In the genomic region with DNA sequence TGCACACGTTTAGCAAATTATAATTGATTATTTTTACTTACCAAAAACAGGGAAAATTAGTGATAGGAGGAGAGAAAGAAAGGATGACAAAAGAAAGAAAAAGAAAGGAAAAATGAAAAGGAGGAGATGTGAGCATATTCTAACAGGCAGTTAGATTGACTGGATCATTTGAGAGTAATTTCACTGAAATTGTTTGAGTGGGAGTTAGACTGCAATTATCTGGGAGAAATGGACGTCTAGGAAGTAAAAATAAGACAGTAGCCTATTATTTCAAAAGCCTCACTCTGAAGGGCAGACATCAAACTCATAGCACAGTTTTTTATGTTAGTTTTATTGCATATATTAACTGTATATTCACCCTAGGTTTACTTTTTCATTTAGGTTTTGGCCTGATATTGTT, we compare ENCODE assay signal across 22 cellular contexts.
DNase-seq lines count a peak whose midpoint lies in the region; ATAC-seq and TF ChIP-seq lines count a peak whose summit lies in the region.
"Had no signal": no experiment of that assay in that cellular context is flagged by ENCODE, and none has a peak within 500 bp of the region (broad histone marks: within the 10 kb centered on the region; RNA-seq: fewer than 3 reads in every experiment).

No MANE protein-coding gene starts in this region.

- H3K36me3 Mint-ChIP-seq in activated T-cell treated with anti-CD3 and anti-CD28 coated beads, Interleukin-2, amount 50 U/mL, for 72 hours (ENCODE audit: insufficient read depth in 2 of 2), result no peaks in the 10 kb centered on the region
- H3K36me3 Mint-ChIP-seq: CD14-positive monocyte; CD4-positive, alpha-beta memory T cell; CD4-positive, CD25-positive, alpha-beta regulatory T cell; CD8-positive, alpha-beta memory T cell had no signal

- H3K4me3 Mint-ChIP-seq in activated T-cell treated with anti-CD3 and anti-CD28 coated beads, Interleukin-2, amount 50 U/mL, for 72 hours, result no peak overlapping the region
- H3K4me3 Mint-ChIP-seq: CD14-positive monocyte; CD4-positive, alpha-beta memory T cell; CD4-positive, CD25-positive, alpha-beta regulatory T cell; CD8-positive, alpha-beta memory T cell had no signal

- no peak for ATAC-seq in activated T-cell treated with anti-CD3 and anti-CD28 coated beads, Interleukin-2, amount 50 U/mL, for 72 hours (replicated peaks in 1 of 2)
- no peak for ATAC-seq in activated CD4-positive, CD25-positive, alpha-beta regulatory T cell treated with anti-CD3 and anti-CD28 coated beads, Interleukin-2, amount 50 U/mL, for 24 hours
- ATAC-seq: A549 had no signal

- intact Hi-C loops in A673 (cut with micrococcal nuclease; ENCODE audit: unreplicated experiment), result loop anchor here (2.0 to 10.0 kb wide), 8 partner anchors 78 to 1744 kb away; a partner anchor contains a TSS

- no peaks in the 10 kb centered on the region for H3K27me3 Mint-ChIP-seq in activated T-cell treated with anti-CD3 and anti-CD28 coated beads, Interleukin-2, amount 50 U/mL, for 72 hours (ENCODE audit: low read depth)
- H3K27me3 Mint-ChIP-seq: CD4-positive, alpha-beta memory T cell; CD4-positive, CD25-positive, alpha-beta regulatory T cell had no signal

- CTCF ChIA-PET in A673 (lab: Charles Lee), result interaction anchor here (1.3 kb wide), 1 partner anchor 455 kb away, joined by 6 read pairs; no protein-coding TSS in a partner anchor
- CTCF ChIA-PET in HEK293 (lab: Yijun Ruan, JAX), result no interaction called here

- H3K27me3 ChIP-seq in A673 (replicated peaks; ENCODE audit: insufficient read depth, low read depth, low read length, poor library complexity), result no peaks in the 10 kb centered on the region
- H3K27me3 ChIP-seq: BE2C, BLaER1 had no signal

- peak overlapping the region; percentile 67 for H3K9ac ChIP-seq in SK-N-MC (ENCODE audit: insufficient read length)
- H3K9ac ChIP-seq: BLaER1 had no signal

- H3K27ac Mint-ChIP-seq in activated T-cell treated with anti-CD3 and anti-CD28 coated beads, Interleukin-2, amount 50 U/mL, for 72 hours, result no peak overlapping the region
- H3K27ac Mint-ChIP-seq: CD14-positive monocyte; CD4-positive, alpha-beta memory T cell; CD4-positive, CD25-positive, alpha-beta regulatory T cell; CD8-positive, alpha-beta memory T cell had no signal

- H3K27ac ChIP-seq in A673 (ENCODE audit: low read depth, low read length, poor library complexity, severe bottlenecking), result peak overlapping the region; percentile 99
- H3K27ac ChIP-seq in HEK293 (ENCODE audit: extremely low read depth, low read depth, low read length), result no peak overlapping the region
- peak overlapping the region; percentile 99 for H3K27ac ChIP-seq in SK-N-MC
- H3K27ac ChIP-seq: 22Rv1, A549, BLaER1 had no signal

- H3K4me3 ChIP-seq in A673 (ENCODE audit: low read depth, low read length, poor library complexity, severe bottlenecking) (no peak overlapping the region), HEK293 (ENCODE audit: low read depth, low read length) (no peak overlapping the region), SK-N-MC (peak overlapping the region; percentile 27)
- H3K4me3 ChIP-seq: A549, BLaER1 had no signal

- no peaks in the 10 kb centered on the region for H3K9me3 Mint-ChIP-seq in activated T-cell treated with anti-CD3 and anti-CD28 coated beads, Interleukin-2, amount 50 U/mL, for 72 hours
- H3K9me3 Mint-ChIP-seq: CD4-positive, alpha-beta memory T cell; CD8-positive, alpha-beta memory T cell had no signal

- peaks cover 7% of the 10 kb centered on the region for H3K36me3 ChIP-seq in A673 (ENCODE audit: insufficient read depth, low read length, poor library complexity, severe bottlenecking)
- H3K36me3 ChIP-seq in HEK293 (ENCODE audit: control insufficient read depth in 2 of 2, insufficient read depth in 1 of 2, low read length in 2 of 2), result no peaks in the 10 kb centered on the region
- peaks cover 25% of the 10 kb centered on the region; the same call in 1 of the 2 replicates for H3K36me3 ChIP-seq in SK-N-MC (ENCODE audit: insufficient read depth, low read length)
- H3K36me3 ChIP-seq: BE2C, BLaER1 had no signal

- POLR2A ChIA-PET in A673 (lab: Charles Lee; ENCODE audit: low non-redundant PET), result no interaction called here
- POLR2A ChIA-PET in HEK293 (lab: Yijun Ruan, JAX), result no interaction called here

- peaks cover 57% of the 10 kb centered on the region for H3K4me1 ChIP-seq in A673 (ENCODE audit: insufficient read depth, low read length, poor library complexity, severe bottlenecking)
- no peaks in the 10 kb centered on the region for H3K4me1 ChIP-seq in HEK293 (ENCODE audit: control insufficient read depth, insufficient read depth, low read length)
- H3K4me1 ChIP-seq: A549, BE2C, BLaER1 had no signal

- DNase-seq in A673 (ENCODE audit: low spot score), result peak; percentile 82
- DNase-seq in NCI-H2227 treated with DMSO at 0.1 percent for 48 hours (lab: John Stamatoyannopoulos, UW), result peak; percentile 52
- DNase-seq in SK-N-MC (ENCODE audit: low read depth, low spot score), result no peak
- no peak for DNase-seq in activated T-cell treated with anti-CD3 and anti-CD28 coated beads, Interleukin-2, amount 50 U/mL, for 72 hours
- DNase-seq in NCI-H1048 (lab: John Stamatoyannopoulos, UW), result no peak
- no peak for DNase-seq in effector CD8-positive, alpha-beta T cell (lab: John Stamatoyannopoulos, UW)
- DNase-seq: ACHN; BE2C; C1 segment of cervical spinal cord; Caco-2; Calu3; CD4-positive, alpha-beta memory T cell; CD4-positive, CD25-positive, alpha-beta regulatory T cell; CD8-positive, alpha-beta memory T cell; DMS79 treated with DMSO at 0.1 percent for 48 hours; GF-D8 had no signal

- no peaks in the 10 kb centered on the region for H3K4me1 Mint-ChIP-seq in activated T-cell treated with anti-CD3 and anti-CD28 coated beads, Interleukin-2, amount 50 U/mL, for 72 hours (ENCODE audit: low read depth)
- H3K4me1 Mint-ChIP-seq: CD14-positive monocyte; CD4-positive, alpha-beta memory T cell; CD4-positive, CD25-positive, alpha-beta regulatory T cell; CD8-positive, alpha-beta memory T cell had no signal

- H3K9me3 ChIP-seq in A673 (ENCODE audit: low read depth, low read length, poor library complexity, severe bottlenecking), result peaks cover 9% of the 10 kb centered on the region
- no peaks in the 10 kb centered on the region for H3K9me3 ChIP-seq in HEK293 (ENCODE audit: control insufficient read depth, insufficient read depth, low read depth, low read length)
- peaks cover 5% of the 10 kb centered on the region for H3K9me3 ChIP-seq in SK-N-MC (ENCODE audit: low read depth, low read length)
- H3K9me3 ChIP-seq: A549, BE2C, BLaER1, Caco-2 had no signal

- TF ChIP-seq CTCF in A673 (conservative IDR thresholded peaks at IDR 0.05; ENCODE audit: low read depth, low read length) (no peak), HEK293 (tag by site-specific recombination; IDR thresholded peaks at IDR 0.05) (no peak)

- no TSS peak for BruUV-seq in A673 (replicated peaks; lab: Mats Ljungman, UMichigan)

TF ChIP-seq in HEK293, 187 proteins besides CTCF, POLR2A, EP300 and RAD21:
- TF ChIP-seq, protein P1, sequence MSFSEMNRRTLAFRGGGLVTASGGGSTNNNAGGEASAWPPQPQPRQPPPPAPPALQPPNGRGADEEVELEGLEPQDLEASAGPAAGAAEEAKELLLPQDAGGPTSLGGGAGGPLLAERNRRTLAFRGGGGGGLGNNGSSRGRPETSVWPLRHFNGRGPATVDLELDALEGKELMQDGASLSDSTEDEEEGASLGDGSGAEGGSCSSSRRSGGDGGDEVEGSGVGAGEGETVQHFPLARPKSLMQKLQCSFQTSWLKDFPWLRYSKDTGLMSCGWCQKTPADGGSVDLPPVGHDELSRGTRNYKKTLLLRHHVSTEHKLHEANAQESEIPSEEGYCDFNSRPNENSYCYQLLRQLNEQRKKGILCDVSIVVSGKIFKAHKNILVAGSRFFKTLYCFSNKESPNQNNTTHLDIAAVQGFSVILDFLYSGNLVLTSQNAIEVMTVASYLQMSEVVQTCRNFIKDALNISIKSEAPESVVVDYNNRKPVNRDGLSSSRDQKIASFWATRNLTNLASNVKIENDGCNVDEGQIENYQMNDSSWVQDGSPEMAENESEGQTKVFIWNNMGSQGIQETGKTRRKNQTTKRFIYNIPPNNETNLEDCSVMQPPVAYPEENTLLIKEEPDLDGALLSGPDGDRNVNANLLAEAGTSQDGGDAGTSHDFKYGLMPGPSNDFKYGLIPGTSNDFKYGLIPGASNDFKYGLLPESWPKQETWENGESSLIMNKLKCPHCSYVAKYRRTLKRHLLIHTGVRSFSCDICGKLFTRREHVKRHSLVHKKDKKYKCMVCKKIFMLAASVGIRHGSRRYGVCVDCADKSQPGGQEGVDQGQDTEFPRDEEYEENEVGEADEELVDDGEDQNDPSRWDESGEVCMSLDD (tag by site-specific recombination; IDR thresholded peaks at IDR 0.05), result no peak
- TF ChIP-seq PRDM1 (tag by site-specific recombination; IDR thresholded peaks at IDR 0.05), result peak; percentile 22; the same call in 1 of the 2 replicates

Comparison
In these comparisons a context has a peak if more than half of its experiments do, and no peak if none do; other contexts are left out.
1. DNase-seq: peak in A673 (single experiment) and NCI-H2227 treated with DMSO at 0.1 percent for 48 hours (single experiment); none in SK-N-MC (single experiment), activated T-cell treated with anti-CD3 and anti-CD28 coated beads, Interleukin-2, amount 50 U/mL, for 72 hours (0 of 2), NCI-H1048 (single experiment) and effector CD8-positive, alpha-beta T cell (single experiment).